In the genomic region with DNA sequence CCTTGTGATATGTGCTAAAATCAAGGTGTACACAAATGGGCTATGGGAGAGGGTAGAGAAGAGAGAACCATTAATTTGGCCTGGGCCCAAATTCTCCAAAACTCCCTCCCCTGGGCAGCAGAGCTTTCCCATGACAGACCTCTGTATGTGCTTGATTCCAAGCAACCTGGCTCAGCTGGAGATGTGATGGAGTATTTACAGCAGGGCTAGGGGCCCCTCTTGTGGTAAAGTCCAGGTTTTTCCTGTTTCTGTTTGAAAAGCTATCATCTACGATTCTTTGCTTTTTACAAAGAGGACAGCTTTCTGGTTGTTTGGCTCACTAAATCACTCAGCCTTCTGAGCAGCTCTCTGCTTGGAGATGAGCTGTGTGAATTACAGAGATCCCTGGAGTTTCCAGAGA, we compare ENCODE assay signal across 12 cellular contexts. TPM values are rescaled to one million over a fixed set of nuclear protein-coding genes. Genes with fewer than 3 reads are reported as not detected.
DNase-seq lines count a peak whose midpoint lies in the region; TF ChIP-seq lines count a peak whose summit lies in the region.
"Had no signal": no experiment of that assay in that cellular context is flagged by ENCODE, and none has a peak within 500 bp of the region (broad histone marks: within the 10 kb centered on the region; RNA-seq: fewer than 3 reads in every experiment).

No MANE protein-coding gene starts in this region.

- no peaks in the 10 kb centered on the region for H3K36me3 ChIP-seq in MG63

- H3K27me3 ChIP-seq in MG63, result no peaks in the 10 kb centered on the region

- H3K9me3 ChIP-seq in MG63, result no peaks in the 10 kb centered on the region

- peak; percentile 22 for TF ChIP-seq CTCF in fibroblast of villous mesenchyme (IDR thresholded peaks at IDR 0.05; ENCODE audit: insufficient read depth, low read depth, low read length)

- DNase-seq in DMS53 (lab: John Stamatoyannopoulos, UW) (peak; percentile 65), DMS53 treated with DMSO at 0.1 percent for 48 hours (lab: John Stamatoyannopoulos, UW; ENCODE audit: unreplicated experiment) (no peak), NCI-H345 (lab: John Stamatoyannopoulos, UW) (peak; percentile 56), fibroblast of villous mesenchyme (ENCODE audit: low read depth) (peak; percentile 16), renal cortical epithelial cell (ENCODE audit: low read depth) (peak; percentile 14), MG63 (no peak), NCI-H510A treated with DMSO at 0.1 percent for 48 hours (lab: John Stamatoyannopoulos, UW) (no peak), HUDEP-2 (lab: John Stamatoyannopoulos, UW; ENCODE audit: unreplicated experiment in 76 of 76) (no peak)
- DNase-seq: 8988T, GM23248, left colon, NCI-H2029 had no signal

- no peak overlapping the region for H3K4me3 ChIP-seq in fibroblast of villous mesenchyme (ENCODE audit: low read depth, low read length)
- no peak overlapping the region for H3K4me3 ChIP-seq in MG63
- H3K4me3 ChIP-seq: GM23248 had no signal

RNA-seq across cellular contexts. Expression of gene KCNS3, which starts 40.3 kb away (rescaled TPM):
- total RNA-seq in fibroblast of villous mesenchyme, result 3.0 and 7.4 TPM in 2 replicates
- 45.1 and 70.9 TPM in 2 replicates for total RNA-seq in renal cortical epithelial cell
- total RNA-seq in MG63 (2014; rRNA removed; shearing (Covaris generic); ENCODE audit: low replicate concordance), result 5.2 and 10.7 TPM in 2 replicates

Comparison
In these comparisons a context has a peak if more than half of its experiments do, and no peak if none do; other contexts are left out.
1. DNase-seq: peak in DMS53 (single experiment), NCI-H345 (single experiment), fibroblast of villous mesenchyme (single experiment) and renal cortical epithelial cell (single experiment); none in DMS53 treated with DMSO at 0.1 percent for 48 hours (single experiment), MG63 (single experiment), NCI-H510A treated with DMSO at 0.1 percent for 48 hours (single experiment) and HUDEP-2 (0 of 76).